In the genomic region with DNA sequence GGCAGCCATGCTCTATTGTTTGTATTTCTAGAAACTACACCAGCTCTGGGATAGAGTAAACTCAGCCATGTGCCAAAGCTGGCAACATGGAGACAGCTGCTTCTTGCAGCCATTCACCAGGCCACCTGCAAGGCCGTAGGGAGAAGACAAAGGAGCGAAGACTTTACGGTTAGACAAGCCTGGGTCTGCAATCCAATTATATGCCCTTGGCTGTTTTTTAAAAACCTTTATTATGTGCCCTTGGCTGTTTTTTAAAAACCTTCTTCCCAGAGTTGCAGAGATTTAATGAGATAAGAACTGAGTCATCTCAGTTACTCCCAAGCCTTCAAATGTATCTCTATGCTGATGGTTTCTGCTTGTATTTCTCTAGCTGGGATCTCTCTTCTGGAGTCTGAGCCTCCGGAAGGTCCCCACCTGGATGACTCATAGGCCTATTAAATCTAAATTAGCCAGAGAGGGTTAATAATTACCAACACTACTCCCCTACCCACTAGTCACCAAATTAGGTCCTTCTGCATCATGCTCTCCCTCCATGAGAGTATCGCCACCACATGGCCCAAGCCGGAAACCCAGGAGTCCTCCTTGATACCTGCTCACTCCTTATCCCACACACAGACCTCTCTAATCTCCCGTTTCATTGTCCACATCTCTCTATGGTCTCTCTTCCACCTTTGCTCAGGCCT, we compare ENCODE assay signal across 10 cellular contexts. TPM values are rescaled to one million over a fixed set of nuclear protein-coding genes. Genes with fewer than 3 reads are reported as not detected.
DNase-seq lines count a peak whose midpoint lies in the region; ATAC-seq and TF ChIP-seq lines count a peak whose summit lies in the region.
"Had no signal": no experiment of that assay in that cellular context is flagged by ENCODE, and none has a peak within 500 bp of the region (broad histone marks: within the 10 kb centered on the region; RNA-seq: fewer than 3 reads in every experiment).

No MANE protein-coding gene starts in this region.

- POLR2A ChIA-PET in CD4-positive, alpha-beta T cell (lab: Charles Lee): no interaction called here
- POLR2A ChIA-PET in RWPE1 (lab: Yijun Ruan, JAX; ENCODE audit: low non-redundant PET): interaction anchor here (0.6 kb wide), 1 partner anchor 13 kb away, joined by 3 read pairs; no protein-coding TSS in a partner anchor

- H3K27ac Mint-ChIP-seq in CD4-positive, alpha-beta T cell: no peak overlapping the region
- H3K27ac Mint-ChIP-seq: IgD-negative memory B cell had no signal

- intact Hi-C loops in CD4-positive, alpha-beta T cell (cut with DNase I, micrococcal nuclease): no loop called here

- H3K36me3 Mint-ChIP-seq in CD4-positive, alpha-beta T cell (ENCODE audit: low read depth): no peaks in the 10 kb centered on the region
- H3K36me3 Mint-ChIP-seq: IgD-negative memory B cell had no signal

- peak in 4 of 10 experiments; percentile 12 to 35 (median 21) for DNase-seq in CD4-positive, alpha-beta T cell
- DNase-seq in RWPE1 (ENCODE audit: low spot score) (no peak), islet precursor cell (peak; percentile 89), iPS-NIHi11 (ENCODE audit: low spot score) (no peak), GM19240 (ENCODE audit: insufficient read length, low spot score) (no peak)
- DNase-seq: stimulated activated naive CD4-positive, alpha-beta T cell treated with Interleukin-2 at 50 U/mL for 16 hours had no signal

- CTCF ChIA-PET in CD4-positive, alpha-beta T cell (lab: Charles Lee): no interaction called here
- CTCF ChIA-PET in RWPE1 (lab: Yijun Ruan, JAX): interaction anchor here (0.7 to 1.3 kb wide), 4 partner anchors 18 to 243 kb away, joined by 3 read pairs; a partner anchor contains a TSS

- peak; percentile 34 for TF ChIP-seq CTCF in CD4-positive, alpha-beta T cell (IDR thresholded peaks at IDR 0.05)
- TF ChIP-seq CTCF in RWPE1 (conservative IDR thresholded peaks at IDR 0.05; ENCODE audit: low read depth): no peak

- H3K4me3 Mint-ChIP-seq in CD4-positive, alpha-beta T cell: no peak overlapping the region
- H3K4me3 Mint-ChIP-seq: IgD-negative memory B cell had no signal

- no peaks in the 10 kb centered on the region for H3K9me3 ChIP-seq in CD4-positive, alpha-beta T cell (ENCODE audit: control insufficient read depth, low read length)

- peak; percentile 44 for ATAC-seq in CD4-positive, alpha-beta T cell (ENCODE audit: poor library complexity)
- ATAC-seq in GM21367 (IDR thresholded peaks at IDR 0.05; ENCODE audit: unreplicated experiment) (peak; percentile 70), GM21825 (IDR thresholded peaks at IDR 0.05; ENCODE audit: unreplicated experiment) (no peak), GM21360 (IDR thresholded peaks at IDR 0.05; ENCODE audit: unreplicated experiment) (no peak)

- H3K27ac ChIP-seq in CD4-positive, alpha-beta T cell (ENCODE audit: low read depth, low read length): no peak overlapping the region
- H3K27ac ChIP-seq in RWPE1: peak overlapping the region; percentile 70

- no peaks in the 10 kb centered on the region for H3K27me3 ChIP-seq in CD4-positive, alpha-beta T cell (ENCODE audit: control insufficient read depth, insufficient read depth, low read length)

- no peaks in the 10 kb centered on the region for H3K9me3 Mint-ChIP-seq in CD4-positive, alpha-beta T cell
- H3K9me3 Mint-ChIP-seq: IgD-negative memory B cell had no signal

- H3K27me3 Mint-ChIP-seq in CD4-positive, alpha-beta T cell: no peaks in the 10 kb centered on the region
- H3K27me3 Mint-ChIP-seq: IgD-negative memory B cell had no signal

- peaks cover 9% of the 10 kb centered on the region for H3K4me1 Mint-ChIP-seq in CD4-positive, alpha-beta T cell (ENCODE audit: low read depth)
- H3K4me1 Mint-ChIP-seq: IgD-negative memory B cell had no signal

RNA-seq across cellular contexts. Expression of a gene that starts 17.5 kb away (rescaled TPM):
- 10 to 100 TPM; 15.5 to 16.7 TPM for total RNA-seq in CD4-positive, alpha-beta T cell

Comparison
In these comparisons a context has a peak if more than half of its experiments do, and no peak if none do; other contexts are left out.
1. ATAC-seq: peak in CD4-positive, alpha-beta T cell (single experiment) and GM21367 (single experiment); none in GM21825 (single experiment) and GM21360 (single experiment).